In genomic region chr3:17133637-17134545, GRCh38 we compare ENCODE assay signal across 21 cellular contexts.
A peak's percentile ranks its signal among the peaks of the same experiment; 100 is the strongest.
DNase-seq lines count a peak whose midpoint lies in the region; ATAC-seq and TF ChIP-seq lines count a peak whose summit lies in the region.
"Had no signal": no experiment of that assay in that cellular context is flagged by ENCODE, and none has a peak within 500 bp of the region (broad histone marks: within the 10 kb centered on the region; RNA-seq: fewer than 3 reads in every experiment).

No MANE protein-coding gene starts in this region.

- H4K20me1 ChIP-seq in osteoblast (ENCODE audit: insufficient read depth, low read length) = no peaks in the 10 kb centered on the region

- peak overlapping the region; percentile 57 for H3K4me2 ChIP-seq in osteoblast (ENCODE audit: insufficient read depth, low read length)

- 92 to 93% methylated on average over 11 to 19 of the region's 19 CpGs for WGBS in endodermal cell (ENCODE audit: insufficient coverage in 1 of 2, insufficient read length in 1 of 2), 2 experiments

- no peak for ATAC-seq in HG02763 (IDR thresholded peaks at IDR 0.05; ENCODE audit: unreplicated experiment)

- H3K27ac ChIP-seq in endodermal cell (ENCODE audit: low read depth, low read length) = no peak overlapping the region
- no peak overlapping the region for H3K27ac ChIP-seq in osteoblast (ENCODE audit: low read depth, low read length)
- H3K27ac ChIP-seq: GM23248 had no signal

- H3K27me3 Mint-ChIP-seq in endodermal cell (ENCODE audit: insufficient read depth) = no peaks in the 10 kb centered on the region
- H3K27me3 Mint-ChIP-seq: CD4-positive, alpha-beta T cell had no signal

- no peaks in the 10 kb centered on the region for H3K36me3 ChIP-seq in endodermal cell (ENCODE audit: control insufficient read depth, insufficient read depth, low read length)
- no peaks in the 10 kb centered on the region for H3K36me3 ChIP-seq in osteoblast (ENCODE audit: insufficient read depth, low read length)
- H3K36me3 ChIP-seq: BE2C had no signal

- no peak overlapping the region for H3K4me3 Mint-ChIP-seq in endodermal cell
- H3K4me3 Mint-ChIP-seq: CD4-positive, alpha-beta T cell had no signal

- H3K4me1 ChIP-seq in endodermal cell (ENCODE audit: control insufficient read depth, insufficient read depth, low read length) (no peaks in the 10 kb centered on the region), osteoblast (ENCODE audit: insufficient read depth, low read length) (no peaks in the 10 kb centered on the region)
- H3K4me1 ChIP-seq: BE2C had no signal

- no peak overlapping the region for H3K4me3 ChIP-seq in endodermal cell (ENCODE audit: low read length)
- H3K4me3 ChIP-seq in osteoblast (ENCODE audit: insufficient read depth, low read length) = peak overlapping the region; percentile 36
- H3K4me3 ChIP-seq: GM23248 had no signal

- H3K4me1 Mint-ChIP-seq in endodermal cell = peaks cover 5% of the 10 kb centered on the region

- H3K27me3 ChIP-seq in endodermal cell (ENCODE audit: control insufficient read depth, insufficient read depth, low read length, poor library complexity, severe bottlenecking) (no peaks in the 10 kb centered on the region), osteoblast (ENCODE audit: insufficient read depth, low read length) (peaks cover 2% of the 10 kb centered on the region)
- H3K27me3 ChIP-seq: BE2C had no signal

- H3K9ac ChIP-seq in endodermal cell (ENCODE audit: extremely low read depth, low read length, poor library complexity, severe bottlenecking) = no peak overlapping the region
- H3K9ac ChIP-seq: GM23248 had no signal

- in situ Hi-C loops in GM13977 (cut with MboI; ENCODE audit: low pct_unique_long_range_greater_than_20kb, low sequenced_read_pairs, unreplicated experiment) = no loop called here

- H3K79me2 ChIP-seq in osteoblast (ENCODE audit: insufficient read depth, low read length) = no peaks in the 10 kb centered on the region

- peak; percentile 59 for DNase-seq in activated effector memory CD4-positive, alpha-beta T cell treated with anti-CD3 and anti-CD28 coated beads, Interleukin-2, amount 50 U/mL, for 16 hours
- DNase-seq in activated effector memory CD4-positive, alpha-beta T cell treated with Interleukin-2 at 50 U/mL for 16 hours = no peak
- DNase-seq in RPMI8226 (peak; percentile 18), endodermal cell (peak; percentile 13), osteoblast (ENCODE audit: insufficient read length, low spot score, missing footprints) (no peak), GM13977 (ENCODE audit: low spot score) (no peak)
- no peak for DNase-seq in effector CD8-positive, alpha-beta T cell (lab: John Stamatoyannopoulos, UW)
- DNase-seq: 8988T; BE2C; Calu3; CD4-positive, alpha-beta T cell; DMS53; GM23248; HCEC 1CT; KG1; NCI-H1436; NCI-H2029; NCI-H2171; NCI-H446; NCI-H69 had no signal

- TF ChIP-seq CTCF in endodermal cell (conservative IDR thresholded peaks at IDR 0.05) = no peak
- no peak for TF ChIP-seq CTCF in osteoblast (IDR thresholded peaks at IDR 0.05; ENCODE audit: extremely low read depth, low read depth, low read length)
- no peak for TF ChIP-seq CTCF in GM13977 (IDR thresholded peaks at IDR 0.05; ENCODE audit: extremely low read depth, insufficient read depth, missing control alignments)

- no peaks in the 10 kb centered on the region for H3K36me3 Mint-ChIP-seq in endodermal cell (ENCODE audit: low read depth)

- peaks cover 4% of the 10 kb centered on the region for H3K9me3 Mint-ChIP-seq in endodermal cell
- H3K9me3 Mint-ChIP-seq: CD4-positive, alpha-beta T cell had no signal

- peak overlapping the region; percentile 71 for H2AFZ ChIP-seq in osteoblast (ENCODE audit: low read length)
- H2AFZ ChIP-seq: GM23248 had no signal

- no peaks in the 10 kb centered on the region for H3K9me3 ChIP-seq in endodermal cell (ENCODE audit: control insufficient read depth, low read length)
- no peaks in the 10 kb centered on the region for H3K9me3 ChIP-seq in osteoblast (ENCODE audit: low read depth, low read length)
- H3K9me3 ChIP-seq: BE2C had no signal

- H3K27ac Mint-ChIP-seq in endodermal cell = no peak overlapping the region
- H3K27ac Mint-ChIP-seq: CD4-positive, alpha-beta T cell had no signal

Comparison
In these comparisons a context has a peak if more than half of its experiments do, and no peak if none do; other contexts are left out.
1. DNase-seq: peak in activated effector memory CD4-positive, alpha-beta T cell treated with anti-CD3 and anti-CD28 coated beads, Interleukin-2, amount 50 U/mL, for 16 hours (single experiment), RPMI8226 (single experiment) and endodermal cell (single experiment); none in activated effector memory CD4-positive, alpha-beta T cell treated with Interleukin-2 at 50 U/mL for 16 hours (single experiment), osteoblast (single experiment), GM13977 (single experiment) and effector CD8-positive, alpha-beta T cell (single experiment).